Comparison of ENCODE assay signal across 8 cellular contexts in genomic region chr1:150008699-150009098, GRCh38. TPM values are rescaled to one million over a fixed set of nuclear protein-coding genes. Genes with fewer than 3 reads are reported as not detected.
DNase-seq lines count a peak whose midpoint lies in the region; TF ChIP-seq lines count a peak whose summit lies in the region.

No MANE protein-coding gene starts in this region.

- H2AFZ ChIP-seq in osteoblast (ENCODE audit: low read length): no peak overlapping the region

- TF ChIP-seq CTCF in GM06990 (IDR thresholded peaks at IDR 0.05; ENCODE audit: insufficient read depth, low read length, poor library complexity, severe bottlenecking): no peak
- TF ChIP-seq CTCF in coronary artery (IDR thresholded peaks at IDR 0.05): no peak
- no peak for TF ChIP-seq CTCF in osteoblast (IDR thresholded peaks at IDR 0.05; ENCODE audit: extremely low read depth, low read depth, low read length)

- H3K27ac ChIP-seq in coronary artery: peak overlapping the region; percentile 95 to 96
- peak overlapping the region; percentile 99 for H3K27ac ChIP-seq in osteoblast (ENCODE audit: low read depth, low read length)
- no peak overlapping the region for H3K27ac ChIP-seq in effector memory CD4-positive, alpha-beta T cell (ENCODE audit: insufficient read depth, low read length, poor library complexity, severe bottlenecking)

- H3K4me3 ChIP-seq in GM06990 (replicated peaks; ENCODE audit: low read depth, low read length) (peak overlapping the region; percentile 99), coronary artery (peak overlapping the region; percentile 87), osteoblast (ENCODE audit: insufficient read depth, low read length) (peak overlapping the region; percentile 92)
- no peak overlapping the region for H3K4me3 ChIP-seq in effector memory CD4-positive, alpha-beta T cell (ENCODE audit: insufficient read depth, low read depth, low read length, poor library complexity, severe bottlenecking)

- H3K9me3 ChIP-seq in osteoblast (ENCODE audit: low read depth, low read length): no peaks in the 10 kb centered on the region
- no peaks in the 10 kb centered on the region for H3K9me3 ChIP-seq in effector memory CD4-positive, alpha-beta T cell (ENCODE audit: control insufficient read depth, low read length)

- H3K27me3 ChIP-seq in GM06990 (replicated peaks; ENCODE audit: control insufficient read depth, insufficient read depth, low read length) (no peaks in the 10 kb centered on the region), osteoblast (ENCODE audit: insufficient read depth, low read length) (no peaks in the 10 kb centered on the region)
- H3K27me3 ChIP-seq in effector memory CD4-positive, alpha-beta T cell (replicated peaks; ENCODE audit: control insufficient read depth, insufficient read depth, low read length, poor library complexity, severe bottlenecking): no peaks in the 10 kb centered on the region

- H4K20me1 ChIP-seq in osteoblast (ENCODE audit: insufficient read depth, low read length): peaks cover 37% of the 10 kb centered on the region

- H3K4me1 ChIP-seq in osteoblast (ENCODE audit: insufficient read depth, low read length): peaks cover 44% of the 10 kb centered on the region
- no peaks in the 10 kb centered on the region for H3K4me1 ChIP-seq in effector memory CD4-positive, alpha-beta T cell (ENCODE audit: control insufficient read depth, insufficient read depth, low read length, poor library complexity, severe bottlenecking)

- H3K79me2 ChIP-seq in osteoblast (ENCODE audit: insufficient read depth, low read length): peaks cover 63% of the 10 kb centered on the region

- DNase-seq in GM06990 (ENCODE audit: extremely low read depth, insufficient read length) (no peak), NCI-H345 (lab: John Stamatoyannopoulos, UW) (peak; percentile 34), coronary artery (ENCODE audit: low spot score) (no peak), osteoblast (ENCODE audit: insufficient read length, low spot score, missing footprints) (no peak), H4 (ENCODE audit: low spot score) (no peak), DMS79 treated with DMSO at 0.1 percent for 48 hours (lab: John Stamatoyannopoulos, UW) (no peak), SK-N-DZ (ENCODE audit: low spot score) (no peak)
- no peak for DNase-seq in effector memory CD4-positive, alpha-beta T cell

- H3K36me3 ChIP-seq in GM06990 (ENCODE audit: control insufficient read depth, insufficient read depth, low read length) (no peaks in the 10 kb centered on the region), osteoblast (ENCODE audit: insufficient read depth, low read length) (peaks cover 14% of the 10 kb centered on the region)
- H3K36me3 ChIP-seq in effector memory CD4-positive, alpha-beta T cell (ENCODE audit: control insufficient read depth, insufficient read depth, low read length): peaks cover under 1% of the 10 kb centered on the region

- peak overlapping the region; percentile 93 for H3K4me2 ChIP-seq in osteoblast (ENCODE audit: insufficient read depth, low read length)

RNA-seq across cellular contexts. Expression of gene OTUD7B, which starts 1.8 kb away (rescaled TPM):
- 18.3 and 18.5 TPM in 2 replicates for total RNA-seq in osteoblast
- total RNA-seq in H4 (2014; rRNA removed; shearing (Covaris generic)): 4.2 and 5.4 TPM in 2 replicates
- 3.8 and 4.3 TPM in 2 replicates for polyA plus RNA-seq in SK-N-DZ (2014; cell fraction: cytosol; rRNA removed)
- 2.4 and 3.9 TPM in 2 replicates for polyA plus RNA-seq in SK-N-DZ (2014; cell fraction: nucleus; rRNA removed)

RNA-seq across cellular contexts. Expression of gene VPS45, which starts 58.9 kb away (rescaled TPM):
- total RNA-seq in osteoblast: 36.9 and 42.1 TPM in 2 replicates
- 30.0 and 35.1 TPM in 2 replicates for total RNA-seq in H4 (2014; rRNA removed; shearing (Covaris generic))
- polyA plus RNA-seq in SK-N-DZ (2014; cell fraction: cytosol; rRNA removed): 62.6 and 68.1 TPM in 2 replicates
- 150 and 153 TPM in 2 replicates for polyA plus RNA-seq in SK-N-DZ (2014; cell fraction: nucleus; rRNA removed)
